Comparison of ENCODE assay signal across 18 cellular contexts in genomic region chr10:124558901-124559321, GRCh38.
DNase-seq lines count a peak whose midpoint lies in the region; ATAC-seq and TF ChIP-seq lines count a peak whose summit lies in the region.
"Had no signal": no experiment of that assay in that cellular context is flagged by ENCODE, and none has a peak within 500 bp of the region (broad histone marks: within the 10 kb centered on the region; RNA-seq: fewer than 3 reads in every experiment).

No MANE protein-coding gene starts in this region.

- H3K36me3 ChIP-seq in esophagus muscularis mucosa (no peaks in the 10 kb centered on the region), lower lobe of right lung (no peaks in the 10 kb centered on the region)

- DNase-seq in HCEC 1CT (peak; percentile 26), esophagus muscularis mucosa (ENCODE audit: extremely low spot score) (no peak), lower lobe of right lung (peak; percentile 41), NCI-H146 treated with DMSO at 0.1 percent for 48 hours (lab: John Stamatoyannopoulos, UW; ENCODE audit: unreplicated experiment) (no peak), ACHN (no peak)
- DNase-seq in activated CD4-positive, CD25-positive, alpha-beta regulatory T cell (lab: John Stamatoyannopoulos, UW), result no peak
- DNase-seq: activated CD4-positive, alpha-beta memory T cell treated with anti-CD3 and anti-CD28 coated beads, Interleukin-2, amount 10 ng/mL, durations not matched to agents 7 days and 5 days; activated naive CD8-positive, alpha-beta T cell treated with anti-CD3 and anti-CD28 coated beads, Interleukin-2, amount 50 U/mL, for 24 hours; activated T-cell treated with anti-CD3 and anti-CD28 coated beads, Interleukin-2, amount 50 U/mL, for 72 hours; GDM1; KG1; NCI-H1417; RPMI8226 had no signal

- in situ Hi-C loops in ACHN (cut with HindIII; ENCODE audit: low pct_ligation_motif_present, low pct_unique_long_range_greater_than_20kb, low sequenced_read_pairs), result no loop called here

- H3K4me3 ChIP-seq in esophagus muscularis mucosa, result no peak overlapping the region
- H3K4me3 ChIP-seq in lower lobe of right lung, result no peak overlapping the region
- H3K4me3 ChIP-seq: GM23338 had no signal

- TF ChIP-seq CTCF in esophagus muscularis mucosa (IDR thresholded peaks at IDR 0.05) (no peak), lower lobe of right lung (IDR thresholded peaks at IDR 0.05) (no peak)

- H3K27me3 ChIP-seq in esophagus muscularis mucosa, result no peaks in the 10 kb centered on the region
- H3K27me3 ChIP-seq in lower lobe of right lung (ENCODE audit: low read depth), result no peaks in the 10 kb centered on the region

- H3K27ac ChIP-seq in esophagus muscularis mucosa (replicated peaks in 1 of 4) (peak overlapping the region; percentile 81 to 89 (median 85)), lower lobe of right lung (peak overlapping the region; percentile 38), temporal lobe (ENCODE audit: low read depth, low read length) (peak overlapping the region; percentile 97)
- H3K27ac ChIP-seq: VCaP had no signal

- ATAC-seq in lower lobe of right lung, result no peak
- no peak for ATAC-seq in GM18517 (IDR thresholded peaks at IDR 0.05; ENCODE audit: unreplicated experiment)
- ATAC-seq: activated naive CD8-positive, alpha-beta T cell treated with anti-CD3 and anti-CD28 coated beads, Interleukin-2, amount 50 U/mL, for 24 hours; activated T-cell treated with anti-CD3 and anti-CD28 coated beads, Interleukin-2, amount 50 U/mL, for 72 hours; GM23338; stimulated activated memory B cell treated with anti-CD40 and anti-IgM and Interleukin-4, amounts not matched to agents 10 μg/mL and 1 μg/mL and 100 μg/mL, for 72 hours had no signal

- TF ChIP-seq POLR2A in esophagus muscularis mucosa (IDR thresholded peaks at IDR 0.05; ENCODE audit: low read depth), result no peak

- no peaks in the 10 kb centered on the region for H3K9me3 ChIP-seq in esophagus muscularis mucosa
- H3K9me3 ChIP-seq in lower lobe of right lung, result no peaks in the 10 kb centered on the region

- H3K4me1 ChIP-seq in esophagus muscularis mucosa, result peaks cover 35 to 44% (median 42%) of the 10 kb centered on the region in 4 donors
- peaks cover 8% of the 10 kb centered on the region for H3K4me1 ChIP-seq in lower lobe of right lung

- intact Hi-C loops in esophagus muscularis mucosa (cut with DNase I) (no loop called here), lower lobe of right lung (cut with DNase I) (no loop called here)

- 75% methylated on average over 8 of the region's 8 CpGs for whole genome bisulfite sequencing in esophagus muscularis mucosa

- no peak for TF ChIP-seq EP300 in esophagus muscularis mucosa (IDR thresholded peaks at IDR 0.05)

Comparison
In these comparisons a context has a peak if more than half of its experiments do, and no peak if none do; other contexts are left out.
1. DNase-seq: peak in HCEC 1CT (single experiment) and lower lobe of right lung (single experiment); none in esophagus muscularis mucosa (single experiment), NCI-H146 treated with DMSO at 0.1 percent for 48 hours (single experiment), activated CD4-positive, CD25-positive, alpha-beta regulatory T cell (0 of 4) and ACHN (single experiment).
2. H3K27ac ChIP-seq: peak in every context shown above with its lines; median percentile 97 in temporal lobe; 85 in esophagus muscularis mucosa; 38 in lower lobe of right lung.